ENCODE assay signal across 8 cellular contexts in genomic region chr18:21112140-21112473, GRCh38. TPM values are rescaled to one million over a fixed set of nuclear protein-coding genes. Genes with fewer than 3 reads are reported as not detected.
DNase-seq lines count a peak whose midpoint lies in the region; ATAC-seq, FAIRE-seq and TF ChIP-seq lines count a peak whose summit lies in the region.

No MANE protein-coding gene starts in this region.

- H3K36me3 ChIP-seq in NT2/D1 (ENCODE audit: insufficient read depth, insufficient read length, low read length) (no peaks in the 10 kb centered on the region), breast epithelium (no peaks in the 10 kb centered on the region), lower lobe of right lung (no peaks in the 10 kb centered on the region)

- no peak for FAIRE-seq in GM12891 (lab: Jason Lieb, UNC)

- H3K9ac ChIP-seq in NT2/D1 (ENCODE audit: insufficient read length, low read depth), result peak overlapping the region; percentile 79

- no peaks in the 10 kb centered on the region for H3K9me3 Mint-ChIP-seq in stimulated activated naive B cell treated with anti-CD40 and anti-IgM and Interleukin-4, amounts not matched to agents 10 μg/mL and 1 μg/mL and 100 μg/mL, for 72 hours

- peaks cover 12% of the 10 kb centered on the region for H3K27me3 ChIP-seq in NT2/D1 (ENCODE audit: insufficient read depth, insufficient read length)
- no peaks in the 10 kb centered on the region for H3K27me3 ChIP-seq in breast epithelium
- no peaks in the 10 kb centered on the region for H3K27me3 ChIP-seq in lower lobe of right lung (ENCODE audit: low read depth)

- H3K4me3 Mint-ChIP-seq in stimulated activated naive B cell treated with anti-CD40 and anti-IgM and Interleukin-4, amounts not matched to agents 10 μg/mL and 1 μg/mL and 100 μg/mL, for 72 hours, result peak overlapping the region; percentile 97 to 99

- no peak for TF ChIP-seq CTCF in breast epithelium (IDR thresholded peaks at IDR 0.05)
- TF ChIP-seq CTCF in lower lobe of right lung (IDR thresholded peaks at IDR 0.05), result no peak

- H3K27ac Mint-ChIP-seq in stimulated activated naive B cell treated with anti-CD40 and anti-IgM and Interleukin-4, amounts not matched to agents 10 μg/mL and 1 μg/mL and 100 μg/mL, for 72 hours, result peak overlapping the region; percentile 97

- H3K4me1 ChIP-seq in NT2/D1 (ENCODE audit: insufficient read depth, insufficient read length) (no peaks in the 10 kb centered on the region), breast epithelium (peaks cover 0 to 8% of the 10 kb centered on the region in 2 donors), lower lobe of right lung (peaks cover 29% of the 10 kb centered on the region)

- peaks cover 5 to 10% of the 10 kb centered on the region in 2 donors for H3K4me1 Mint-ChIP-seq in stimulated activated naive B cell treated with anti-CD40 and anti-IgM and Interleukin-4, amounts not matched to agents 10 μg/mL and 1 μg/mL and 100 μg/mL, for 72 hours

- no peaks in the 10 kb centered on the region for H3K27me3 Mint-ChIP-seq in stimulated activated naive B cell treated with anti-CD40 and anti-IgM and Interleukin-4, amounts not matched to agents 10 μg/mL and 1 μg/mL and 100 μg/mL, for 72 hours

- no peaks in the 10 kb centered on the region for H3K9me3 ChIP-seq in NT2/D1 (ENCODE audit: insufficient read depth, low read length)
- no peaks in the 10 kb centered on the region for H3K9me3 ChIP-seq in breast epithelium
- H3K9me3 ChIP-seq in lower lobe of right lung, result no peaks in the 10 kb centered on the region

- H3K36me3 Mint-ChIP-seq in stimulated activated naive B cell treated with anti-CD40 and anti-IgM and Interleukin-4, amounts not matched to agents 10 μg/mL and 1 μg/mL and 100 μg/mL, for 72 hours, result peaks cover 3 to 6% of the 10 kb centered on the region in 2 donors

- peak overlapping the region; percentile 53 for H3K4me3 ChIP-seq in NT2/D1 (ENCODE audit: insufficient read length, low read depth)
- H3K4me3 ChIP-seq in breast epithelium, result peak overlapping the region; percentile 88 to 98 (median 90)
- peak overlapping the region; percentile 97 for H3K4me3 ChIP-seq in lower lobe of right lung

- intact Hi-C loops in breast epithelium (cut with DNase I; ENCODE audit: low total_unique reads) (no loop called here), lower lobe of right lung (cut with DNase I) (loop anchor here (10.0 kb wide), 1 partner anchor 53 kb away; no protein-coding TSS in a partner anchor)

- H3K27ac ChIP-seq in breast epithelium (peak overlapping the region; percentile 94 to 97), lower lobe of right lung (peak overlapping the region; percentile 98)

- ATAC-seq in lower lobe of right lung, result peak in 1 of 2 donors; percentile 56
- no peak for ATAC-seq in stimulated activated naive B cell treated with anti-CD40 and anti-IgM and Interleukin-4, amounts not matched to agents 10 μg/mL and 1 μg/mL and 100 μg/mL, for 72 hours (replicated peaks)

- TF ChIP-seq POLR2A in GM12891 (IDR thresholded peaks at IDR 0.05; ENCODE audit: low read depth, low read length) (no peak; the same call in 1 of the 2 replicates), breast epithelium (IDR thresholded peaks at IDR 0.05) (no peak)

- peak; percentile 11 for DNase-seq in GM12891 (ENCODE audit: insufficient read length, low spot score)
- DNase-seq in NT2/D1 (ENCODE audit: low read depth, low spot score), result no peak
- no peak for DNase-seq in breast epithelium (ENCODE audit: low spot score in 2 of 2)
- no peak for DNase-seq in lower lobe of right lung
- DNase-seq in stimulated activated naive B cell treated with anti-CD40 and anti-IgM and Interleukin-4, amounts not matched to agents 10 μg/mL and 1 μg/mL and 100 μg/mL, for 72 hours, result no peak
- no peak for DNase-seq in middle frontal gyrus (ENCODE audit: extremely low spot score, low spot score)
- no peak for DNase-seq in EL
- no peak for DNase-seq in ecto neural progenitor cell (ENCODE audit: low spot score)

TF ChIP-seq in GM12891, 5 proteins besides CTCF, POLR2A, EP300 and RAD21:
- TF ChIP-seq PAX5 (IDR thresholded peaks at IDR 0.05; ENCODE audit: insufficient read depth, low read length, severe bottlenecking) (no peak), SPI1 (IDR thresholded peaks at IDR 0.05; ENCODE audit: low read depth, low read length) (no peak), POLR2AphosphoS5 (IDR thresholded peaks at IDR 0.05; ENCODE audit: low read depth, low read length) (no peak), TAF1 (IDR thresholded peaks at IDR 0.05; ENCODE audit: low read depth, low read length) (no peak), POU2F2 (IDR thresholded peaks at IDR 0.05; ENCODE audit: low read depth, low read length) (no peak)

RNA-seq across cellular contexts. Expression of gene ROCK1, which starts 0.5 kb away (rescaled TPM):
- polyA plus RNA-seq in GM12891 (2012; ENCODE audit: low read depth, missing spikeins), result 21.2 TPM
- total RNA-seq in breast epithelium, result 10 to 100 TPM; 79.3 to 99.2 (median 86.6) TPM
- total RNA-seq in lower lobe of right lung, result 67.0 TPM
